14 cellular contexts compared by ENCODE assay signal in the genomic region with DNA sequence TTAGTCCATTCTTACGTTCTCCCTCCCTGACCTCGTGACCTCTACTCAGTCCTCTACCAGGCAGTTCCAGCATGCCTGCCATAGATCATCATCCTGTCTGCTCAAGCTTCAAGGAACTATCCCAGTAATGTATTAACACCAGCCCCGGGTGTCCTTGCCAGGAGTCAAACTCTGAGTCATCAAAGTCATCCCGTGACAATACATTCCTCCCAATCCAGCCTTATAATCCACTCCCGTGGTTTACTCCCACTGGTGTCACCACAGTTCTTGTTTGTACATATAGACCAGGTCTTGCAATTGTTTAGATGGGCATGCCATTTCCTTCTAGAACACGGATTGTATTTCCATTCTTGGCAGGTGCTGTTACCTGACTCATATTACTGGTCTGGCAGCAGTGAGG.
DNase-seq lines count a peak whose midpoint lies in the region; ATAC-seq, FAIRE-seq and TF ChIP-seq lines count a peak whose summit lies in the region.
"Had no signal": no experiment of that assay in that cellular context is flagged by ENCODE, and none has a peak within 500 bp of the region (broad histone marks: within the 10 kb centered on the region; RNA-seq: fewer than 3 reads in every experiment).

No MANE protein-coding gene starts in this region.

- H4K20me1 ChIP-seq in IMR-90 (ENCODE audit: insufficient read depth, low read length) = no peaks in the 10 kb centered on the region
- H4K20me1 ChIP-seq: BLaER1 had no signal

- dilution Hi-C loops in IMR-90 (cut with HindIII; ENCODE audit: low sequenced_read_pairs, unreplicated experiment) = no loop called here

- H3K9ac ChIP-seq in IMR-90 (ENCODE audit: low read depth, low read length) = no peak overlapping the region
- H3K9ac ChIP-seq: BLaER1 had no signal

- H3K36me3 ChIP-seq in IMR-90 (ENCODE audit: control insufficient read depth, insufficient read depth, low read length) (no peaks in the 10 kb centered on the region), bronchial epithelial cell (ENCODE audit: control insufficient read depth, insufficient read depth, low read length) (no peaks in the 10 kb centered on the region)
- H3K36me3 ChIP-seq: BLaER1 had no signal

- H2AK5ac ChIP-seq in IMR-90 (ENCODE audit: low read depth, low read length) = no peak overlapping the region

- H3K4me3 ChIP-seq in IMR-90 (ENCODE audit: insufficient read depth, low read depth, low read length) = no peak overlapping the region
- H3K4me3 ChIP-seq in bronchial epithelial cell (ENCODE audit: low read depth, low read length) = no peak overlapping the region
- H3K4me3 ChIP-seq: BLaER1 had no signal

- H3K27me3 ChIP-seq in IMR-90 (ENCODE audit: control insufficient read depth, insufficient read depth, low read length) (no peaks in the 10 kb centered on the region), bronchial epithelial cell (ENCODE audit: control insufficient read depth, insufficient read depth, low read length) (no peaks in the 10 kb centered on the region)
- H3K27me3 ChIP-seq: BLaER1 had no signal

- DNase-seq in IMR-90 (peak; percentile 1), bronchial epithelial cell (ENCODE audit: low read depth) (peak; percentile 80), left kidney (ENCODE audit: low read depth, low spot score) (peak; percentile 1), iPS-NIHi11 (ENCODE audit: low spot score) (no peak)
- DNase-seq in stimulated activated CD8-positive, alpha-beta memory T cell treated with anti-CD3 and anti-CD28 coated beads, Interleukin-4, amount 100 ng/mL, for 48 hours = no peak
- DNase-seq: activated effector memory CD4-positive, alpha-beta T cell treated with Interleukin-2 at 50 U/mL for 16 hours; caudate nucleus; foreskin melanocyte; NCI-H1436 had no signal

- in situ Hi-C loops in IMR-90 (cut with MboI; ENCODE audit: low sequenced_read_pairs) = no loop called here

- H4K5ac ChIP-seq in IMR-90 (ENCODE audit: low read depth, low read length) = no peak overlapping the region

- H3K4ac ChIP-seq in IMR-90 (ENCODE audit: low read depth, low read length) = no peak overlapping the region

- no peak for ATAC-seq in IMR-90 (ENCODE audit: low read depth)
- no peak for ATAC-seq in HG03571 (IDR thresholded peaks at IDR 0.05; ENCODE audit: unreplicated experiment)
- no peak for ATAC-seq in HG03342 (IDR thresholded peaks at IDR 0.05; ENCODE audit: unreplicated experiment)
- ATAC-seq: left lobe of liver had no signal

- no peak overlapping the region for H4K91ac ChIP-seq in IMR-90 (ENCODE audit: insufficient read depth, low read depth, low read length)

- no peak overlapping the region for H2AK9ac ChIP-seq in IMR-90 (replicated peaks; ENCODE audit: low read depth, low read length, poor library complexity)

- H3K27ac ChIP-seq in C4-2B (peak overlapping the region; percentile 20; the same call in 1 of the 2 replicates), IMR-90 (ENCODE audit: insufficient read depth, low read length) (no peak overlapping the region)
- H3K27ac ChIP-seq: BLaER1 had no signal

- no peaks in the 10 kb centered on the region for H3K9me1 ChIP-seq in IMR-90 (ENCODE audit: insufficient read depth, low read length)

- no peak overlapping the region for H2BK5ac ChIP-seq in IMR-90 (ENCODE audit: low read depth, low read length, poor library complexity, severe bottlenecking)

- H3K18ac ChIP-seq in IMR-90 (ENCODE audit: low read depth, low read length) = no peak overlapping the region

- intact Hi-C loops in IMR-90 (cut with micrococcal nuclease) = no loop called here

- H2BK20ac ChIP-seq in IMR-90 (ENCODE audit: low read depth, low read length) = no peak overlapping the region

- H3K79me1 ChIP-seq in IMR-90 (ENCODE audit: low read depth in 1 of 2, low read length in 2 of 2) = no peaks in the 10 kb centered on the region

- H3K14ac ChIP-seq in IMR-90 (replicated peaks; ENCODE audit: low read depth, low read length) = no peak overlapping the region

- TF ChIP-seq CTCF in C4-2B (conservative IDR thresholded peaks at IDR 0.05) = no peak
- no peak for TF ChIP-seq CTCF in IMR-90 (conservative IDR thresholded peaks at IDR 0.05; ENCODE audit: low read depth, low read length)
- no peak for TF ChIP-seq CTCF in bronchial epithelial cell (IDR thresholded peaks at IDR 0.05; ENCODE audit: insufficient read depth, low read length, severe bottlenecking)

- FAIRE-seq in bronchial epithelial cell (lab: Jason Lieb, UNC) = no peak

- H3K9me3 ChIP-seq in IMR-90 (ENCODE audit: control insufficient read depth, insufficient read depth, low read length) = no peaks in the 10 kb centered on the region
- H3K9me3 ChIP-seq: BLaER1 had no signal

- no peak overlapping the region for H3K23ac ChIP-seq in IMR-90 (ENCODE audit: low read depth, low read length)

- no peak overlapping the region for H4K8ac ChIP-seq in IMR-90 (ENCODE audit: low read depth in 2 of 2, low read length in 2 of 2)

- BruUV-seq in IMR-90 (replicated peaks; lab: Mats Ljungman, UMichigan) = no TSS peak

- H3K4me2 ChIP-seq in IMR-90 (ENCODE audit: low read depth, low read length) = no peak overlapping the region
- H3K4me2 ChIP-seq: BLaER1 had no signal

- no peak overlapping the region for H2AFZ ChIP-seq in IMR-90 (replicated peaks; ENCODE audit: low read length, poor library complexity)

- CTCF ChIA-PET in IMR-90 (lab: Yijun Ruan, JAX) = no interaction called here

- POLR2A ChIA-PET in IMR-90 (lab: Charles Lee; ENCODE audit: unreplicated experiment) = no interaction called here

- no peak overlapping the region for H2BK15ac ChIP-seq in IMR-90 (ENCODE audit: low read depth, low read length)

- no peaks in the 10 kb centered on the region for H3K4me1 ChIP-seq in IMR-90 (ENCODE audit: control insufficient read depth, insufficient read depth, low read length)
- H3K4me1 ChIP-seq: BLaER1 had no signal

- no peak overlapping the region for H3K56ac ChIP-seq in IMR-90 (ENCODE audit: extremely low read depth, insufficient read depth, low read length)

- H2BK120ac ChIP-seq in IMR-90 (ENCODE audit: low read depth, low read length) = no peak overlapping the region

- no peak for TF ChIP-seq RAD21 in IMR-90 (IDR thresholded peaks at IDR 0.05; ENCODE audit: low read length)

- no CpG with 5 or more reads among the region's 6 CpGs for WGBS in IMR-90 (ENCODE audit: extremely low coverage in 2 of 2, insufficient read length in 1 of 2), 2 experiments

- TF ChIP-seq POLR2A in IMR-90 (IDR thresholded peaks at IDR 0.05; ENCODE audit: low read depth, low read length) = no peak

TF ChIP-seq in IMR-90, 13 proteins besides CTCF, POLR2A, EP300 and RAD21:
- TF ChIP-seq, protein P1, sequence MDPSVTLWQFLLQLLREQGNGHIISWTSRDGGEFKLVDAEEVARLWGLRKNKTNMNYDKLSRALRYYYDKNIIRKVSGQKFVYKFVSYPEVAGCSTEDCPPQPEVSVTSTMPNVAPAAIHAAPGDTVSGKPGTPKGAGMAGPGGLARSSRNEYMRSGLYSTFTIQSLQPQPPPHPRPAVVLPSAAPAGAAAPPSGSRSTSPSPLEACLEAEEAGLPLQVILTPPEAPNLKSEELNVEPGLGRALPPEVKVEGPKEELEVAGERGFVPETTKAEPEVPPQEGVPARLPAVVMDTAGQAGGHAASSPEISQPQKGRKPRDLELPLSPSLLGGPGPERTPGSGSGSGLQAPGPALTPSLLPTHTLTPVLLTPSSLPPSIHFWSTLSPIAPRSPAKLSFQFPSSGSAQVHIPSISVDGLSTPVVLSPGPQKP (IDR thresholded peaks at IDR 0.05; ENCODE audit: borderline replicate concordance, low read depth, low read length) = no peak
- no peak for TF ChIP-seq CHD1 (IDR thresholded peaks at IDR 0.05; ENCODE audit: low read depth, low read length)
- TF ChIP-seq RFX5 (IDR thresholded peaks at IDR 0.05; ENCODE audit: low read depth, low read length) = no peak
- TF ChIP-seq BHLHE40 (IDR thresholded peaks at IDR 0.05; ENCODE audit: low read depth, low read length) = no peak
- TF ChIP-seq RCOR1 (IDR thresholded peaks at IDR 0.05; ENCODE audit: insufficient replicate concordance, low read length) = no peak
- TF ChIP-seq USF2 (IDR thresholded peaks at IDR 0.05; ENCODE audit: low read depth, low read length) = no peak
- no peak for TF ChIP-seq MXI1 (IDR thresholded peaks at IDR 0.05; ENCODE audit: borderline replicate concordance, low read depth, low read length)
- TF ChIP-seq CEBPB (IDR thresholded peaks at IDR 0.05; ENCODE audit: low read depth, low read length) = no peak
- TF ChIP-seq MAFK (IDR thresholded peaks at IDR 0.05; ENCODE audit: low read depth, low read length) = no peak
- TF ChIP-seq NFE2L2 (IDR thresholded peaks at IDR 0.05; ENCODE audit: low read depth, low read length) = no peak
- no peak for TF ChIP-seq FOS (IDR thresholded peaks at IDR 0.05; ENCODE audit: low read depth, low read length)
- TF ChIP-seq SMC3 (IDR thresholded peaks at IDR 0.05; ENCODE audit: low read depth, low read length) = no peak
- no peak for TF ChIP-seq MAZ (IDR thresholded peaks at IDR 0.05; ENCODE audit: borderline replicate concordance, low read depth, low read length)

Comparison
In these comparisons a context has a peak if more than half of its experiments do, and no peak if none do; other contexts are left out.
1. DNase-seq: peak in IMR-90 (single experiment), bronchial epithelial cell (single experiment) and left kidney (single experiment); none in stimulated activated CD8-positive, alpha-beta memory T cell treated with anti-CD3 and anti-CD28 coated beads, Interleukin-4, amount 100 ng/mL, for 48 hours (single experiment) and iPS-NIHi11 (single experiment).